Comparison of ENCODE assay signal across 8 cellular contexts in the genomic region with DNA sequence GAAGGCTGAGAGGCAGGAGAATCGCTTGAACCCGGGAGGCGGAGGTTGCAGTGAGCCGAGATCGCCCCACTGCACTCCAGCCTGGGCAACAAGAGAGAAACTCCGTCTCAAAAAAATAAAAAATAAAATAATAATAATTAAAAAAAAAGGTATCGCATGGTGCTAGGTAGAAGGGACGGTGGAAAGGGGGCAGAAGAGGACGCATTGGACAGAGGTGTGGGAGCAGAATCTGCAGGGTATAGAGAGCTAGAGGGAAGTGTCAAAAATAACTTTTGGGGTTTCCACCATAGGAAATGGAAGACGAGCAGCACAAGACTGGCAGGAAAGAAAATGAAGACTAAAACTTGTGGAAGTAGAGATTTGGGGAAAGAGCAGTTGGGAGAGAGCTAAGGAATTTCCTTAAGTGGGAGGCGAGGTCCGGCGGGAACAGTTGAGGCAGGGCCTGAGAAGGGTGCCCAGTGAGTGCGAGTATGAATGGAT. TPM values are rescaled to one million over a fixed set of nuclear protein-coding genes. Genes with fewer than 3 reads are reported as not detected.
DNase-seq lines count a peak whose midpoint lies in the region; ATAC-seq and TF ChIP-seq lines count a peak whose summit lies in the region.

No MANE protein-coding gene starts in this region.

- H3K9me3 ChIP-seq in Peyer's patch: no peaks in the 10 kb centered on the region
- no peaks in the 10 kb centered on the region for H3K9me3 ChIP-seq in neutrophil

- H3K4me1 ChIP-seq in Peyer's patch: peaks cover 0 to 47% (median 2%) of the 10 kb centered on the region in 4 donors
- peaks cover 53% of the 10 kb centered on the region in 2 experiments for H3K4me1 ChIP-seq in neutrophil (ENCODE audit: control insufficient read depth in 1 of 2, insufficient read depth in 1 of 2, low read depth in 1 of 2, low read length in 1 of 2)

- TF ChIP-seq POLR2A in Peyer's patch (IDR thresholded peaks at IDR 0.05): no peak

- H3K36me3 ChIP-seq in Peyer's patch (no peaks in the 10 kb centered on the region), neutrophil (no peaks in the 10 kb centered on the region)

- TF ChIP-seq CTCF in Peyer's patch (IDR thresholded peaks at IDR 0.05): no peak
- no peak for TF ChIP-seq CTCF in epithelial cell of esophagus (IDR thresholded peaks at IDR 0.05; ENCODE audit: insufficient read depth, low read depth, low read length, missing control alignments)
- TF ChIP-seq CTCF in neutrophil (IDR thresholded peaks at IDR 0.05): no peak

- H3K4me3 ChIP-seq in Peyer's patch: peak overlapping the region; percentile 71 to 91 (median 75)
- peak overlapping the region; percentile 65 for H3K4me3 ChIP-seq in epithelial cell of esophagus (ENCODE audit: low read length)
- H3K4me3 ChIP-seq in neutrophil (ENCODE audit: low read depth in 1 of 2, low read length in 1 of 2): peak overlapping the region; percentile 83 to 98

- ATAC-seq in GM18907 (IDR thresholded peaks at IDR 0.05; ENCODE audit: unreplicated experiment): peak; percentile 7
- no peak for ATAC-seq in GM18502 (IDR thresholded peaks at IDR 0.05; ENCODE audit: poor library complexity, unreplicated experiment)

- DNase-seq in Peyer's patch (no peak), epithelial cell of esophagus (ENCODE audit: low read depth) (no peak), NCI-H2107 treated with DMSO at 0.1 percent for 48 hours (lab: John Stamatoyannopoulos, UW; ENCODE audit: unreplicated experiment) (no peak), MV-4-11 (lab: John Stamatoyannopoulos, UW) (no peak), NCI-H146 treated with DMSO at 0.1 percent for 48 hours (lab: John Stamatoyannopoulos, UW; ENCODE audit: unreplicated experiment) (no peak)

- H3K27ac ChIP-seq in Peyer's patch (peak overlapping the region; percentile 90 to 95 (median 94)), neutrophil (peak overlapping the region; percentile 92)

- H3K27me3 ChIP-seq in Peyer's patch (no peaks in the 10 kb centered on the region), neutrophil (peaks cover 46% of the 10 kb centered on the region)

RNA-seq across cellular contexts. Expression of a gene that starts 0.6 kb away (rescaled TPM):
- 10 to 100 TPM; 21.5 to 28.9 (median 23.6) TPM for total RNA-seq in Peyer's patch

RNA-seq across cellular contexts. Expression of a gene that starts 11.0 kb away (rescaled TPM):
- 10 to 100 TPM in 2 of 4 donors, 1 to 10 TPM in 2; 6.6 to 17.2 (median 9.6) TPM for total RNA-seq in Peyer's patch
